20 cellular contexts compared by ENCODE assay signal in the genomic region with DNA sequence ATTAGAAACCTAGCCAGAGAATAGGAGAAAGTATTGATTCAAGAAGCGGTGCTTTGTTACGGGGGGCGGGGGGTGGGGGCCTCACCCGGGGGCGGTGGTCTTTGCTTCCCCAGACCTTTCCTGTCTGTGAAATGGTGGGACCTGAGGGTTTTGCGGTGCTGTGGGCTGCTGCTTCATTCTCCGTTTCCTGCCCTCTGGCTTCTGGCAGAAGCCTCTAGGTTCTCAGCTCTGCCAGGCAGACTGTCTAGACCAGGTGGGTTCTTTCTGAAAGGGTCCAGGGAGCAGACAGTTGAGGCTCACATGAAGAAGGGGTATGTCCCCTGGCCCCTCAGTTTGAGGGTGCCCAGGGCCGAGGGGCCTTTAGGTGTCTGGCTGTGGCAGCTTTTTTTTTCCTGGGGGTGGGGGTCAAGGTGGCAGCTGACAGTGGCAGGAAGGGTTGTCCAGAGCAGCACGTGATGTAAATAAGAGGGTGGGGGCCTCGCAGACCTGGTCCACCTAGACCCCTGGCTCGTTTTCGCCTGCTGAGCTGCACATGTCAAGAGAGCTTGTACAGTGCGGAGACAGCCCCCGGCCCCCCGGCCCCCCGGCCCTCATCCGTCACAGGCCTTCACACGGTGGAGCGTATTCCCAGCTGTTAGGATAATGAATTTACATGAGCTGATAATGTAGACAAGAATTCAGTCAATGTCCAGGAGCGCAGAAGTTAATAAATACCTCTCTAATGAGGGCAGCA. TPM values are rescaled to one million over a fixed set of nuclear protein-coding genes. Genes with fewer than 3 reads are reported as not detected.
DNase-seq lines count a peak whose midpoint lies in the region; ATAC-seq, FAIRE-seq and TF ChIP-seq lines count a peak whose summit lies in the region.
"Had no signal": no experiment of that assay in that cellular context is flagged by ENCODE, and none has a peak within 500 bp of the region (broad histone marks: within the 10 kb centered on the region; RNA-seq: fewer than 3 reads in every experiment).

No MANE protein-coding gene starts in this region.

- CTCF ChIA-PET in activated CD4-positive, alpha-beta T cell treated with anti-CD3 and anti-CD28 coated beads, Interleukin-2, amount 10 ng/mL, durations not matched to agents 7 days and 5 days (lab: Charles Lee) = no interaction called here
- CTCF ChIA-PET in activated CD4-positive, alpha-beta T cell treated with anti-CD3 and anti-CD28 coated beads for 36 hours (lab: Charles Lee) = interaction anchor here (0.6 to 1.3 kb wide), 2 partner anchors 12 to 13 kb away, joined by 3 to 10 read pairs; no protein-coding TSS in a partner anchor

- H3K27ac ChIP-seq in HUES6 (ENCODE audit: low read depth, low read length) (no peak overlapping the region), gastroesophageal sphincter (peak overlapping the region in 3 of 4 donors; percentile 33 to 53 (median 53)), pancreas (peak overlapping the region in 3 of 4 donors; percentile 22 to 34 (median 30))
- H3K27ac ChIP-seq: A549, esophagus squamous epithelium had no signal

- no peak for ATAC-seq in activated CD4-positive, alpha-beta T cell treated with anti-CD3 and anti-CD28 coated beads for 36 hours
- no peak for ATAC-seq in gastroesophageal sphincter
- ATAC-seq in pancreas = no peak
- ATAC-seq in GM21786 (IDR thresholded peaks at IDR 0.05; ENCODE audit: unreplicated experiment) = no peak
- ATAC-seq: A549 had no signal

- H3K4me3 ChIP-seq in HUES6 (ENCODE audit: low read depth, low read length) (no peak overlapping the region), gastroesophageal sphincter (peak overlapping the region in 1 of 2 donors; percentile 6), pancreas (no peak overlapping the region)
- H3K4me3 ChIP-seq: A549, esophagus squamous epithelium, upper lobe of left lung had no signal

- POLR2A ChIA-PET in activated CD4-positive, alpha-beta T cell treated with anti-CD3 and anti-CD28 coated beads, Interleukin-2, amount 10 ng/mL, durations not matched to agents 7 days and 5 days (lab: Charles Lee) = no interaction called here
- POLR2A ChIA-PET in activated CD4-positive, alpha-beta T cell treated with anti-CD3 and anti-CD28 coated beads for 36 hours (lab: Charles Lee) = no interaction called here

- H3K27me3 ChIP-seq in HUES6 (ENCODE audit: control insufficient read depth, insufficient read depth, low read length) (no peaks in the 10 kb centered on the region; the same call in 1 of the 2 replicates), gastroesophageal sphincter (no peaks in the 10 kb centered on the region), pancreas (no peaks in the 10 kb centered on the region)
- H3K27me3 ChIP-seq: esophagus squamous epithelium, upper lobe of left lung had no signal

- H3K36me3 ChIP-seq in HUES6 (ENCODE audit: control insufficient read depth, insufficient read depth, low read length) (peaks cover 30% of the 10 kb centered on the region), gastroesophageal sphincter (no peaks in the 10 kb centered on the region), pancreas (no peaks in the 10 kb centered on the region)

- 48 to 49% methylated on average over 5 of the region's 20 CpGs for WGBS in gastroesophageal sphincter (ENCODE audit: low coverage in 1 of 2), 2 donors
- 22 to 29% methylated on average over 20 of the region's 20 CpGs for WGBS in pancreas, 2 donors

- FAIRE-seq in pancreas (lab: Jason Lieb, UNC) = no peak
- FAIRE-seq: A549, TTC549 had no signal

- no peak overlapping the region for H3K4me3 Mint-ChIP-seq in activated CD4-positive, alpha-beta T cell treated with anti-CD3 and anti-CD28 coated beads, Interleukin-2, amount 10 ng/mL, durations not matched to agents 7 days and 5 days
- no peak overlapping the region for H3K4me3 Mint-ChIP-seq in activated CD4-positive, alpha-beta T cell treated with anti-CD3 and anti-CD28 coated beads for 36 hours
- no peak overlapping the region for H3K4me3 Mint-ChIP-seq in endothelial cell (ENCODE audit: unreplicated experiment)
- H3K4me3 Mint-ChIP-seq: CD4-positive, alpha-beta T cell; stimulated activated naive CD8-positive, alpha-beta T cell treated with anti-CD3 and anti-CD28 coated beads, Interleukin-15, Interleukin-2, amounts not matched to agents 100 ng/mL and 50 ng/mL, for 24 hours had no signal

- H3K4me1 ChIP-seq in HUES6 (ENCODE audit: control insufficient read depth, insufficient read depth, low read length) (peaks cover 56% of the 10 kb centered on the region), gastroesophageal sphincter (peaks cover 0 to 51% (median 17%) of the 10 kb centered on the region in 3 donors), pancreas (peaks cover 30 to 70% (median 63%) of the 10 kb centered on the region in 3 donors)

- no peaks in the 10 kb centered on the region for H3K27me3 Mint-ChIP-seq in activated CD4-positive, alpha-beta T cell treated with anti-CD3 and anti-CD28 coated beads, Interleukin-2, amount 10 ng/mL, durations not matched to agents 7 days and 5 days
- H3K27me3 Mint-ChIP-seq in activated CD4-positive, alpha-beta T cell treated with anti-CD3 and anti-CD28 coated beads for 36 hours = no peaks in the 10 kb centered on the region
- H3K27me3 Mint-ChIP-seq in endothelial cell (ENCODE audit: unreplicated experiment) = peaks cover 10% of the 10 kb centered on the region
- H3K27me3 Mint-ChIP-seq: CD4-positive, alpha-beta T cell; memory B cell; stimulated activated naive CD8-positive, alpha-beta T cell treated with anti-CD3 and anti-CD28 coated beads, Interleukin-15, Interleukin-2, amounts not matched to agents 100 ng/mL and 50 ng/mL, for 24 hours had no signal

- no peak overlapping the region for H3K27ac Mint-ChIP-seq in activated CD4-positive, alpha-beta T cell treated with anti-CD3 and anti-CD28 coated beads, Interleukin-2, amount 10 ng/mL, durations not matched to agents 7 days and 5 days
- no peak overlapping the region for H3K27ac Mint-ChIP-seq in activated CD4-positive, alpha-beta T cell treated with anti-CD3 and anti-CD28 coated beads for 36 hours
- H3K27ac Mint-ChIP-seq in endothelial cell (ENCODE audit: unreplicated experiment) = no peak overlapping the region
- H3K27ac Mint-ChIP-seq: CD4-positive, alpha-beta T cell; memory B cell; stimulated activated naive CD8-positive, alpha-beta T cell treated with anti-CD3 and anti-CD28 coated beads, Interleukin-15, Interleukin-2, amounts not matched to agents 100 ng/mL and 50 ng/mL, for 24 hours had no signal

- no peak for TF ChIP-seq POLR2A in gastroesophageal sphincter (IDR thresholded peaks at IDR 0.05)

- H3K9me3 Mint-ChIP-seq in activated CD4-positive, alpha-beta T cell treated with anti-CD3 and anti-CD28 coated beads, Interleukin-2, amount 10 ng/mL, durations not matched to agents 7 days and 5 days = peaks cover 11% of the 10 kb centered on the region
- H3K9me3 Mint-ChIP-seq in activated CD4-positive, alpha-beta T cell treated with anti-CD3 and anti-CD28 coated beads for 36 hours (ENCODE audit: low read depth) = peaks cover 6% of the 10 kb centered on the region
- H3K9me3 Mint-ChIP-seq in endothelial cell (ENCODE audit: unreplicated experiment) = no peaks in the 10 kb centered on the region
- H3K9me3 Mint-ChIP-seq: CD4-positive, alpha-beta T cell had no signal

- peak; percentile 28 for DNase-seq in activated CD4-positive, alpha-beta T cell treated with anti-CD3 and anti-CD28 coated beads, Interleukin-2, amount 10 ng/mL, durations not matched to agents 7 days and 5 days
- DNase-seq in activated CD4-positive, alpha-beta T cell treated with anti-CD3 and anti-CD28 coated beads for 36 hours = no peak
- no peak for DNase-seq in pancreas
- DNase-seq in NCI-H2196 (lab: John Stamatoyannopoulos, UW; ENCODE audit: unreplicated experiment) = no peak
- DNase-seq in endothelial cell (ENCODE audit: low spot score) = no peak
- DNase-seq: activated CD4-positive, alpha-beta T cell treated with anti-CD3 and anti-CD28 coated beads for 48 hours; activated naive CD4-positive, alpha-beta T cell treated with anti-CD3 and anti-CD28 coated beads, Interleukin-2, amount 50 U/mL, for 16 hours; CD4-positive, alpha-beta T cell; DMS79; esophagus squamous epithelium; RPMI8226; SW 1271 had no signal

- H3K9me3 ChIP-seq in HUES6 (ENCODE audit: control insufficient read depth, insufficient read depth, low read depth, low read length) = peaks cover 14% of the 10 kb centered on the region
- H3K9me3 ChIP-seq in gastroesophageal sphincter = peaks cover 0 to 6% (median 0%) of the 10 kb centered on the region in 3 donors
- no peaks in the 10 kb centered on the region for H3K9me3 ChIP-seq in pancreas
- H3K9me3 ChIP-seq: A549 had no signal

- TF ChIP-seq EP300 in gastroesophageal sphincter (IDR thresholded peaks at IDR 0.05) = no peak

- TF ChIP-seq CTCF in gastroesophageal sphincter (IDR thresholded peaks at IDR 0.05) = no peak
- no peak for TF ChIP-seq CTCF in pancreas (IDR thresholded peaks at IDR 0.05)
- TF ChIP-seq CTCF in endothelial cell (IDR thresholded peaks at IDR 0.05; ENCODE audit: unreplicated experiment) = no peak

- peaks cover 10% of the 10 kb centered on the region for H3K4me1 Mint-ChIP-seq in activated CD4-positive, alpha-beta T cell treated with anti-CD3 and anti-CD28 coated beads, Interleukin-2, amount 10 ng/mL, durations not matched to agents 7 days and 5 days
- peaks cover 7% of the 10 kb centered on the region for H3K4me1 Mint-ChIP-seq in activated CD4-positive, alpha-beta T cell treated with anti-CD3 and anti-CD28 coated beads for 36 hours
- H3K4me1 Mint-ChIP-seq in endothelial cell (ENCODE audit: unreplicated experiment) = peaks cover 3% of the 10 kb centered on the region

- intact Hi-C loops in activated CD4-positive, alpha-beta T cell treated with anti-CD3 and anti-CD28 coated beads for 36 hours (cut with DNase I, micrococcal nuclease) = no loop called here
- intact Hi-C loops in pancreas (cut with DNase I) = no loop called here

- H3K9ac ChIP-seq in HUES6 (ENCODE audit: low read length) = peak overlapping the region; percentile 25

- peaks cover 7% of the 10 kb centered on the region for H3K36me3 Mint-ChIP-seq in activated CD4-positive, alpha-beta T cell treated with anti-CD3 and anti-CD28 coated beads, Interleukin-2, amount 10 ng/mL, durations not matched to agents 7 days and 5 days (ENCODE audit: low read depth)
- no peaks in the 10 kb centered on the region for H3K36me3 Mint-ChIP-seq in activated CD4-positive, alpha-beta T cell treated with anti-CD3 and anti-CD28 coated beads for 36 hours (ENCODE audit: low read depth)
- H3K36me3 Mint-ChIP-seq in endothelial cell (ENCODE audit: low read depth, unreplicated experiment) = peaks cover 6% of the 10 kb centered on the region

RNA-seq across cellular contexts. Expression of gene GSE1, which starts 14.1 kb away (rescaled TPM):
- total RNA-seq in activated CD4-positive, alpha-beta T cell treated with anti-CD3 and anti-CD28 coated beads, Interleukin-2, amount 10 ng/mL, durations not matched to agents 7 days and 5 days = 10 to 100 TPM; 25.7 to 27.3 TPM
- total RNA-seq in activated CD4-positive, alpha-beta T cell treated with anti-CD3 and anti-CD28 coated beads for 36 hours = 10 to 100 TPM; 13.2 to 13.5 TPM
- total RNA-seq in gastroesophageal sphincter (10 to 100 TPM; 23.4 to 65.5 (median 52.5) TPM), pancreas (10 to 100 TPM; 32.0 to 50.3 (median 41.9) TPM), endothelial cell (ENCODE audit: unreplicated experiment) (23.9 TPM)
- polyA plus RNA-seq in pancreas = 10 to 100 TPM; 32.9 to 61.5 TPM
